In genomic region chr22:32686354-32686753, GRCh38 we compare ENCODE assay signal across 26 cellular contexts.
"Had no signal": no experiment of that assay in that cellular context is flagged by ENCODE, and none has a peak within 500 bp of the region (broad histone marks: within the 10 kb centered on the region; RNA-seq: fewer than 3 reads in every experiment).

No MANE protein-coding gene starts in this region.

- H3K4me1 Mint-ChIP-seq: immature natural killer cell; natural killer cell; stimulated activated memory B cell treated with anti-CD40 and anti-IgM and Interleukin-4, amounts not matched to agents 10 μg/mL and 1 μg/mL and 100 μg/mL, for 72 hours had no signal

- H3K4me3 ChIP-seq: lower lobe of right lung, ovary, psoas muscle, sigmoid colon, skin epidermis, spleen, testis, tibial artery had no signal

- H3K36me3 Mint-ChIP-seq: immature natural killer cell; natural killer cell; stimulated activated memory B cell treated with anti-CD40 and anti-IgM and Interleukin-4, amounts not matched to agents 10 μg/mL and 1 μg/mL and 100 μg/mL, for 72 hours; type B pancreatic cell had no signal

- H3K9me3 ChIP-seq: lower lobe of right lung, ovary, psoas muscle, sigmoid colon, spleen, testis, tibial artery had no signal

- DNase-seq: cortex of kidney; foreskin keratinocyte; glutamatergic neuron; hypothalamus; immature natural killer cell; islet precursor cell; kidney glomerular epithelial cell; left colon; left ventricle myocardium superior; lower lobe of right lung; natural killer cell; occipital lobe; ovary; posterior cingulate gyrus; psoas muscle; sigmoid colon; spleen; stimulated activated CD4-positive, alpha-beta T cell treated with anti-CD3 and anti-CD28 coated beads, Interleukin-4, amount 100 ng/mL, for 4 hours; stimulated activated naive CD8-positive, alpha-beta T cell treated with anti-CD3 and anti-CD28 coated beads, Interleukin-15, Interleukin-2, amounts not matched to agents 100 U/mL and 50 U/mL, for 24 hours; substantia nigra; testis; tibial artery had no signal

- H3K27ac Mint-ChIP-seq: immature natural killer cell; natural killer cell; stimulated activated memory B cell treated with anti-CD40 and anti-IgM and Interleukin-4, amounts not matched to agents 10 μg/mL and 1 μg/mL and 100 μg/mL, for 72 hours; type B pancreatic cell had no signal

- H3K27ac ChIP-seq: foreskin keratinocyte, lower lobe of right lung, ovary, psoas muscle, sigmoid colon, skin epidermis, spleen, testis, tibial artery had no signal

- H3K4me1 ChIP-seq: foreskin keratinocyte, lower lobe of right lung, psoas muscle, spleen, testis had no signal

- H3K27me3 ChIP-seq: ovary, sigmoid colon, testis had no signal

- H3K36me3 ChIP-seq: lower lobe of right lung, ovary, sigmoid colon, spleen, tibial artery had no signal

- H3K4me3 Mint-ChIP-seq: immature natural killer cell; natural killer cell; stimulated activated memory B cell treated with anti-CD40 and anti-IgM and Interleukin-4, amounts not matched to agents 10 μg/mL and 1 μg/mL and 100 μg/mL, for 72 hours; type B pancreatic cell had no signal

- H3K9me3 Mint-ChIP-seq: immature natural killer cell, natural killer cell, type B pancreatic cell had no signal

- ATAC-seq: foreskin keratinocyte; left colon; left ventricle myocardium superior; lower lobe of right lung; natural killer cell; psoas muscle; right cardiac atrium; stimulated activated memory B cell treated with anti-CD40 and anti-IgM and Interleukin-4, amounts not matched to agents 10 μg/mL and 1 μg/mL and 100 μg/mL, for 72 hours; stimulated activated naive CD8-positive, alpha-beta T cell treated with anti-CD3 and anti-CD28 coated beads, Interleukin-15, Interleukin-2, amounts not matched to agents 100 U/mL and 50 U/mL, for 24 hours had no signal
